8 cellular contexts compared by ENCODE assay signal in genomic region chr7:7183061-7183832, GRCh38. TPM values are rescaled to one million over a fixed set of nuclear protein-coding genes. Genes with fewer than 3 reads are reported as not detected.
DNase-seq lines count a peak whose midpoint lies in the region; ATAC-seq and TF ChIP-seq lines count a peak whose summit lies in the region.

No MANE protein-coding gene starts in this region.

- H3K27ac ChIP-seq in urinary bladder (ENCODE audit: low read depth) = peak overlapping the region; percentile 96

- H3K9me3 Mint-ChIP-seq in osteocyte (ENCODE audit: unreplicated experiment) = no peaks in the 10 kb centered on the region

- no peaks in the 10 kb centered on the region for H3K36me3 ChIP-seq in urinary bladder (ENCODE audit: insufficient read depth)

- H3K27me3 Mint-ChIP-seq in osteocyte (ENCODE audit: unreplicated experiment) = no peaks in the 10 kb centered on the region

- no peaks in the 10 kb centered on the region for H3K4me1 ChIP-seq in urinary bladder (ENCODE audit: insufficient read depth)

- H3K4me1 Mint-ChIP-seq in osteocyte (ENCODE audit: unreplicated experiment) = peaks cover 29% of the 10 kb centered on the region

- peak; percentile 54 for DNase-seq in AG20443 (ENCODE audit: low spot score)
- peak; percentile 21 to 64 for DNase-seq in NOMO-1 (lab: John Stamatoyannopoulos, UW; ENCODE audit: unreplicated experiment in 2 of 2)
- DNase-seq in activated gamma-delta T cell treated with Interleukin-2 at 50 U/mL for 16 hours = peak; percentile 44
- peak; percentile 37 for DNase-seq in globus pallidus (ENCODE audit: low spot score)
- DNase-seq in osteocyte (ENCODE audit: extremely low spot score, unreplicated experiment) = no peak

- H3K4me3 ChIP-seq in urinary bladder (ENCODE audit: low read depth, low read length) = peak overlapping the region; percentile 88

- WGBS in urinary bladder = 3% methylated on average over 44 of the region's 44 CpGs

- H3K36me3 Mint-ChIP-seq in osteocyte (ENCODE audit: unreplicated experiment) = peaks cover 2% of the 10 kb centered on the region

- peak overlapping the region; percentile 82 for H3K4me3 Mint-ChIP-seq in osteocyte (ENCODE audit: unreplicated experiment)

- TF ChIP-seq CTCF in osteocyte (IDR thresholded peaks at IDR 0.05) = no peak

- H3K27ac Mint-ChIP-seq in osteocyte (ENCODE audit: unreplicated experiment) = peak overlapping the region; percentile 79

- ATAC-seq in GM18873 (IDR thresholded peaks at IDR 0.05; ENCODE audit: low FRiP score, unreplicated experiment) (peak; percentile 8), HG03103 (IDR thresholded peaks at IDR 0.05; ENCODE audit: low read depth, unreplicated experiment) (peak; percentile 11)

RNA-seq across cellular contexts. Expression of gene C1GALT1, which starts 0.9 kb away (rescaled TPM):
- total RNA-seq in osteocyte = 26.2 and 30.9 TPM in 2 replicates
- total RNA-seq in urinary bladder = 27.1 TPM
- 7.5 TPM for polyA plus RNA-seq in urinary bladder
